ENCODE assay signal across 1 cellular context in genomic region chr2:88059979-88060906, GRCh38.
A peak's percentile ranks its signal among the peaks of the same experiment; 100 is the strongest.
TF ChIP-seq lines count a peak whose summit lies in the region.

No MANE protein-coding gene starts in this region.

TF ChIP-seq in HepG2, 621 proteins besides CTCF, POLR2A, EP300 and RAD21 (continued from another document and continues in another):
- TF ChIP-seq, protein P1, sequence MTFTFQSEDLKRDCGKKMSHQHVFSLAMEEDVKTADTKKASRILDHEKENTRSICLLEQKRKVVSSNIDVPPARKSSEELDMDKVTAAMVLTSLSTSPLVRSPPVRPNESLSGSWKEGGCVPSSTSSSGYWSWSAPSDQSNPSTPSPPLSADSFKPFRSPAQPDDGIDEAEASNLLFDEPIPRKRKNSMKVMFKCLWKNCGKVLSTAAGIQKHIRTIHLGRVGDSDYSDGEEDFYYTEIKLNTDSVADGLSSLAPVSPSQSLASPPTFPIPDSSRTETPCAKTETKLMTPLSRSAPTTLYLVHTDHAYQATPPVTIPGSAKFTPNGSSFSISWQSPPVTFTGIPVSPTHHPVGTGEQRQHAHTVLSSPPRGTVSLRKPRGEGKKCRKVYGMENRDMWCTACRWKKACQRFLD (CRISPR knock-in tag; IDR thresholded peaks at IDR 0.05; ENCODE audit: borderline replicate concordance), result no peak
- no peak for TF ChIP-seq ATF5 (CRISPR knock-in tag; IDR thresholded peaks at IDR 0.05; ENCODE audit: low read depth)
- TF ChIP-seq CENPT (CRISPR knock-in tag; IDR thresholded peaks at IDR 0.05; ENCODE audit: low read depth), result no peak
- TF ChIP-seq DRAP1 (CRISPR knock-in tag; IDR thresholded peaks at IDR 0.05), result no peak
- TF ChIP-seq JARID2 (CRISPR knock-in tag; IDR thresholded peaks at IDR 0.05; ENCODE audit: insufficient replicate concordance), result no peak
- no peak for TF ChIP-seq HIVEP1 (CRISPR knock-in tag; IDR thresholded peaks at IDR 0.05)
- no peak for TF ChIP-seq WIZ (CRISPR knock-in tag; IDR thresholded peaks at IDR 0.05)
- TF ChIP-seq ZNF383 (CRISPR knock-in tag; IDR thresholded peaks at IDR 0.05; ENCODE audit: borderline replicate concordance), result no peak
- TF ChIP-seq DMAP1 (CRISPR knock-in tag; IDR thresholded peaks at IDR 0.05), result no peak
- no peak for TF ChIP-seq NRL (CRISPR knock-in tag; IDR thresholded peaks at IDR 0.05; ENCODE audit: borderline replicate concordance)
- no peak for TF ChIP-seq ZMYM2 (CRISPR knock-in tag; IDR thresholded peaks at IDR 0.05)
- TF ChIP-seq HMGA1 (CRISPR knock-in tag; conservative IDR thresholded peaks at IDR 0.05), result no peak
- TF ChIP-seq, protein P2, sequence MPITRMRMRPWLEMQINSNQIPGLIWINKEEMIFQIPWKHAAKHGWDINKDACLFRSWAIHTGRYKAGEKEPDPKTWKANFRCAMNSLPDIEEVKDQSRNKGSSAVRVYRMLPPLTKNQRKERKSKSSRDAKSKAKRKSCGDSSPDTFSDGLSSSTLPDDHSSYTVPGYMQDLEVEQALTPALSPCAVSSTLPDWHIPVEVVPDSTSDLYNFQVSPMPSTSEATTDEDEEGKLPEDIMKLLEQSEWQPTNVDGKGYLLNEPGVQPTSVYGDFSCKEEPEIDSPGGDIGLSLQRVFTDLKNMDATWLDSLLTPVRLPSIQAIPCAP (CRISPR knock-in tag; IDR thresholded peaks at IDR 0.05; ENCODE audit: low read depth), result no peak
- TF ChIP-seq, protein P3, sequence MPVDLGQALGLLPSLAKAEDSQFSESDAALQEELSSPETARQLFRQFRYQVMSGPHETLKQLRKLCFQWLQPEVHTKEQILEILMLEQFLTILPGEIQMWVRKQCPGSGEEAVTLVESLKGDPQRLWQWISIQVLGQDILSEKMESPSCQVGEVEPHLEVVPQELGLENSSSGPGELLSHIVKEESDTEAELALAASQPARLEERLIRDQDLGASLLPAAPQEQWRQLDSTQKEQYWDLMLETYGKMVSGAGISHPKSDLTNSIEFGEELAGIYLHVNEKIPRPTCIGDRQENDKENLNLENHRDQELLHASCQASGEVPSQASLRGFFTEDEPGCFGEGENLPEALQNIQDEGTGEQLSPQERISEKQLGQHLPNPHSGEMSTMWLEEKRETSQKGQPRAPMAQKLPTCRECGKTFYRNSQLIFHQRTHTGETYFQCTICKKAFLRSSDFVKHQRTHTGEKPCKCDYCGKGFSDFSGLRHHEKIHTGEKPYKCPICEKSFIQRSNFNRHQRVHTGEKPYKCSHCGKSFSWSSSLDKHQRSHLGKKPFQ (CRISPR knock-in tag; IDR thresholded peaks at IDR 0.05; ENCODE audit: insufficient replicate concordance), result no peak
- TF ChIP-seq ZNF83 (CRISPR knock-in tag; IDR thresholded peaks at IDR 0.05; ENCODE audit: borderline replicate concordance), result no peak
- TF ChIP-seq TOE1 (CRISPR knock-in tag; IDR thresholded peaks at IDR 0.05), result no peak
- TF ChIP-seq TAF1 (CRISPR knock-in tag; IDR thresholded peaks at IDR 0.05), result no peak
- no peak for TF ChIP-seq ZNF280B (CRISPR knock-in tag; IDR thresholded peaks at IDR 0.05; ENCODE audit: borderline replicate concordance)
- no peak for TF ChIP-seq SOX6 (IDR thresholded peaks at IDR 0.05)
- TF ChIP-seq SOX6 (CRISPR knock-in tag; IDR thresholded peaks at IDR 0.05), result peak; percentile 57
- no peak for TF ChIP-seq ZNF256 (CRISPR knock-in tag; conservative IDR thresholded peaks at IDR 0.05)
- no peak for TF ChIP-seq CREB3 (CRISPR knock-in tag; IDR thresholded peaks at IDR 0.05)
- TF ChIP-seq, protein P4, sequence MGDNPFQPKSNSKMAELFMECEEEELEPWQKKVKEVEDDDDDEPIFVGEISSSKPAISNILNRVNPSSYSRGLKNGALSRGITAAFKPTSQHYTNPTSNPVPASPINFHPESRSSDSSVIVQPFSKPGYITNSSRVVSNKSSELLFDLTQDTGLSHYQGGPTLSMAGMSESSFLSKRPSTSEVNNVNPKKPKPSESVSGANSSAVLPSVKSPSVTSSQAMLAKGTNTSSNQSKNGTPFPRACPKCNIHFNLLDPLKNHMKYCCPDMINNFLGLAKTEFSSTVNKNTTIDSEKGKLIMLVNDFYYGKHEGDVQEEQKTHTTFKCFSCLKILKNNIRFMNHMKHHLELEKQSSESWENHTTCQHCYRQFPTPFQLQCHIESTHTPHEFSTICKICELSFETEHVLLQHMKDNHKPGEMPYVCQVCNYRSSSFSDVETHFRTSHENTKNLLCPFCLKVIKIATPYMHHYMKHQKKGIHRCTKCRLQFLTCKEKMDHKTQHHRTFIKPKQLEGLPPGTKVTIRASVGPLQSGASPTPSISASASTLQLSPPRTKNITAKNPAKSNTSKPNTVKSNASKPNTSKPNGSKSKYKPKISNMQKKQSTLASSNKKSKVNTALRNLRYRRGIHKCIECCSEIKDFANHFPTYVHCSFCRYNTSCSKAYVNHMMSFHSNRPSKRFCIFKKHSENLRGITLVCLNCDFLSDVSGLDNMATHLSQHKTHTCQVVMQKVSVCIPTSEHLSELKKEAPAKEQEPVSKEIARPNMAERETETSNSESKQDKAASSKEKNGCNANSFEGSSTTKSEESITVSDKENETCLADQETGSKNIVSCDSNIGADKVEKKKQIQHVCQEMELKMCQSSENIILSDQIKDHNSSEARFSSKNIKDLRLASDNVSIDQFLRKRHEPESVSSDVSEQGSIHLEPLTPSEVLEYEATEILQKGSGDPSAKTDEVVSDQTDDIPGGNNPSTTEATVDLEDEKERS (CRISPR knock-in tag; IDR thresholded peaks at IDR 0.05), result no peak
- TF ChIP-seq ZNF678 (CRISPR knock-in tag; IDR thresholded peaks at IDR 0.05), result no peak
- no peak for TF ChIP-seq ZNF34 (CRISPR knock-in tag; IDR thresholded peaks at IDR 0.05; ENCODE audit: borderline replicate concordance)
- TF ChIP-seq FOXJ3 (CRISPR knock-in tag; IDR thresholded peaks at IDR 0.05; ENCODE audit: borderline replicate concordance), result peak; percentile 63; the same call in 1 of the 2 replicates
- peak; percentile 65 for TF ChIP-seq SOX5 (CRISPR knock-in tag; IDR thresholded peaks at IDR 0.05; ENCODE audit: borderline replicate concordance)
- TF ChIP-seq, protein P5, sequence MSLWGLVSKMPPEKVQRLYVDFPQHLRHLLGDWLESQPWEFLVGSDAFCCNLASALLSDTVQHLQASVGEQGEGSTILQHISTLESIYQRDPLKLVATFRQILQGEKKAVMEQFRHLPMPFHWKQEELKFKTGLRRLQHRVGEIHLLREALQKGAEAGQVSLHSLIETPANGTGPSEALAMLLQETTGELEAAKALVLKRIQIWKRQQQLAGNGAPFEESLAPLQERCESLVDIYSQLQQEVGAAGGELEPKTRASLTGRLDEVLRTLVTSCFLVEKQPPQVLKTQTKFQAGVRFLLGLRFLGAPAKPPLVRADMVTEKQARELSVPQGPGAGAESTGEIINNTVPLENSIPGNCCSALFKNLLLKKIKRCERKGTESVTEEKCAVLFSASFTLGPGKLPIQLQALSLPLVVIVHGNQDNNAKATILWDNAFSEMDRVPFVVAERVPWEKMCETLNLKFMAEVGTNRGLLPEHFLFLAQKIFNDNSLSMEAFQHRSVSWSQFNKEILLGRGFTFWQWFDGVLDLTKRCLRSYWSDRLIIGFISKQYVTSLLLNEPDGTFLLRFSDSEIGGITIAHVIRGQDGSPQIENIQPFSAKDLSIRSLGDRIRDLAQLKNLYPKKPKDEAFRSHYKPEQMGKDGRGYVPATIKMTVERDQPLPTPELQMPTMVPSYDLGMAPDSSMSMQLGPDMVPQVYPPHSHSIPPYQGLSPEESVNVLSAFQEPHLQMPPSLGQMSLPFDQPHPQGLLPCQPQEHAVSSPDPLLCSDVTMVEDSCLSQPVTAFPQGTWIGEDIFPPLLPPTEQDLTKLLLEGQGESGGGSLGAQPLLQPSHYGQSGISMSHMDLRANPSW (CRISPR knock-in tag; IDR thresholded peaks at IDR 0.05; ENCODE audit: borderline replicate concordance), result no peak
- TF ChIP-seq MED8 (CRISPR knock-in tag; IDR thresholded peaks at IDR 0.05; ENCODE audit: insufficient replicate concordance), result no peak
- TF ChIP-seq ZNF572 (CRISPR knock-in tag; IDR thresholded peaks at IDR 0.05), result no peak
- TF ChIP-seq FIP1L1 (IDR thresholded peaks at IDR 0.05; ENCODE audit: borderline replicate concordance, insufficient read depth, low read depth, low read length), result no peak
- no peak for TF ChIP-seq MTF2 (CRISPR knock-in tag; IDR thresholded peaks at IDR 0.05; ENCODE audit: borderline replicate concordance)
- no peak for TF ChIP-seq ZBTB25 (CRISPR knock-in tag; IDR thresholded peaks at IDR 0.05)
- no peak for TF ChIP-seq SAFB2 (CRISPR knock-in tag; IDR thresholded peaks at IDR 0.05; ENCODE audit: borderline replicate concordance, low read depth)
- TF ChIP-seq, protein P6, sequence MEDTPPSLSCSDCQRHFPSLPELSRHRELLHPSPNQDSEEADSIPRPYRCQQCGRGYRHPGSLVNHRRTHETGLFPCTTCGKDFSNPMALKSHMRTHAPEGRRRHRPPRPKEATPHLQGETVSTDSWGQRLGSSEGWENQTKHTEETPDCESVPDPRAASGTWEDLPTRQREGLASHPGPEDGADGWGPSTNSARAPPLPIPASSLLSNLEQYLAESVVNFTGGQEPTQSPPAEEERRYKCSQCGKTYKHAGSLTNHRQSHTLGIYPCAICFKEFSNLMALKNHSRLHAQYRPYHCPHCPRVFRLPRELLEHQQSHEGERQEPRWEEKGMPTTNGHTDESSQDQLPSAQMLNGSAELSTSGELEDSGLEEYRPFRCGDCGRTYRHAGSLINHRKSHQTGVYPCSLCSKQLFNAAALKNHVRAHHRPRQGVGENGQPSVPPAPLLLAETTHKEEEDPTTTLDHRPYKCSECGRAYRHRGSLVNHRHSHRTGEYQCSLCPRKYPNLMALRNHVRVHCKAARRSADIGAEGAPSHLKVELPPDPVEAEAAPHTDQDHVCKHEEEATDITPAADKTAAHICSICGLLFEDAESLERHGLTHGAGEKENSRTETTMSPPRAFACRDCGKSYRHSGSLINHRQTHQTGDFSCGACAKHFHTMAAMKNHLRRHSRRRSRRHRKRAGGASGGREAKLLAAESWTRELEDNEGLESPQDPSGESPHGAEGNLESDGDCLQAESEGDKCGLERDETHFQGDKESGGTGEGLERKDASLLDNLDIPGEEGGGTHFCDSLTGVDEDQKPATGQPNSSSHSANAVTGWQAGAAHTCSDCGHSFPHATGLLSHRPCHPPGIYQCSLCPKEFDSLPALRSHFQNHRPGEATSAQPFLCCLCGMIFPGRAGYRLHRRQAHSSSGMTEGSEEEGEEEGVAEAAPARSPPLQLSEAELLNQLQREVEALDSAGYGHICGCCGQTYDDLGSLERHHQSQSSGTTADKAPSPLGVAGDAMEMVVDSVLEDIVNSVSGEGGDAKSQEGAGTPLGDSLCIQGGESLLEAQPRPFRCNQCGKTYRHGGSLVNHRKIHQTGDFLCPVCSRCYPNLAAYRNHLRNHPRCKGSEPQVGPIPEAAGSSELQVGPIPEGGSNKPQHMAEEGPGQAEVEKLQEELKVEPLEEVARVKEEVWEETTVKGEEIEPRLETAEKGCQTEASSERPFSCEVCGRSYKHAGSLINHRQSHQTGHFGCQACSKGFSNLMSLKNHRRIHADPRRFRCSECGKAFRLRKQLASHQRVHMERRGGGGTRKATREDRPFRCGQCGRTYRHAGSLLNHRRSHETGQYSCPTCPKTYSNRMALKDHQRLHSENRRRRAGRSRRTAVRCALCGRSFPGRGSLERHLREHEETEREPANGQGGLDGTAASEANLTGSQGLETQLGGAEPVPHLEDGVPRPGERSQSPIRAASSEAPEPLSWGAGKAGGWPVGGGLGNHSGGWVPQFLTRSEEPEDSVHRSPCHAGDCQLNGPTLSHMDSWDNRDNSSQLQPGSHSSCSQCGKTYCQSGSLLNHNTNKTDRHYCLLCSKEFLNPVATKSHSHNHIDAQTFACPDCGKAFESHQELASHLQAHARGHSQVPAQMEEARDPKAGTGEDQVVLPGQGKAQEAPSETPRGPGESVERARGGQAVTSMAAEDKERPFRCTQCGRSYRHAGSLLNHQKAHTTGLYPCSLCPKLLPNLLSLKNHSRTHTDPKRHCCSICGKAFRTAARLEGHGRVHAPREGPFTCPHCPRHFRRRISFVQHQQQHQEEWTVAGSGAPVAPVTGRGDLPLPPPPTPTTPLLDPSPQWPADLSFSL (CRISPR knock-in tag; IDR thresholded peaks at IDR 0.05), result no peak
- TF ChIP-seq ZNF251 (CRISPR knock-in tag; IDR thresholded peaks at IDR 0.05), result no peak
